Comparison of ENCODE assay signal across 20 cellular contexts in the genomic region with DNA sequence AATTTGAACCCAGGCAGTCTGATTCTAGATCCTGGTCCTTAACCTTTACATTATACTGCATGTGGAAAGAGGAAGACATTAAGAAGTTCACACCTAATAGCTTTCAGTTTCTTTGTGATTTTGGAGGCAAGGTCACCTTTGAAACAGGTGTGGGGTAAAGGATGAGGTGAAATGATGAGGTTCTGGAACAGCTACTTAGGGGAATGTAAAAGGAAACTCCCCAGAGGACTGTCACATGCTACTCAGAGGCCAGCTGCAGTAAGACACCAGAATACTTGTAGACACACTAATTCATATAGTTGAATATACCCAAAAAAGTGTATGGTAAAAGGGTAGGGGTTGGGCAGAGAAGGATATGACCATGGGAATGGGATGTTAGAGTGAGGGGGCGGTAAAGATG. TPM values are rescaled to one million over a fixed set of nuclear protein-coding genes. Genes with fewer than 3 reads are reported as not detected.
DNase-seq lines count a peak whose midpoint lies in the region; ATAC-seq and TF ChIP-seq lines count a peak whose summit lies in the region.
"Had no signal": no experiment of that assay in that cellular context is flagged by ENCODE, and none has a peak within 500 bp of the region (broad histone marks: within the 10 kb centered on the region; RNA-seq: fewer than 3 reads in every experiment).

No MANE protein-coding gene starts in this region.

- peaks cover 7% of the 10 kb centered on the region for H3K4me1 Mint-ChIP-seq in memory B cell

- no peaks in the 10 kb centered on the region for H3K27me3 Mint-ChIP-seq in memory B cell
- H3K27me3 Mint-ChIP-seq: activated naive CD8-positive, alpha-beta T cell treated with anti-CD3 and anti-CD28 coated beads, Interleukin-2, amount 50 U/mL, for 24 hours; effector memory CD8-positive, alpha-beta T cell had no signal

- no peak overlapping the region for H3K4me3 Mint-ChIP-seq in memory B cell
- H3K4me3 Mint-ChIP-seq: activated naive CD8-positive, alpha-beta T cell treated with anti-CD3 and anti-CD28 coated beads, Interleukin-2, amount 50 U/mL, for 24 hours; effector memory CD8-positive, alpha-beta T cell; nephron progenitor cell had no signal

- ATAC-seq in GM18502 (IDR thresholded peaks at IDR 0.05; ENCODE audit: poor library complexity, unreplicated experiment) (peak; percentile 44), GM21390 (IDR thresholded peaks at IDR 0.05; ENCODE audit: unreplicated experiment) (peak; percentile 47), HG03175 (IDR thresholded peaks at IDR 0.05; ENCODE audit: unreplicated experiment) (peak; percentile 60), memory B cell (ENCODE audit: low read depth) (peak; percentile 34), sciatic nerve (no peak), HG03565 (IDR thresholded peaks at IDR 0.05; ENCODE audit: unreplicated experiment) (no peak), SK-N-SH treated with all-trans-retinoic acid at 6 μM for 48 hours (no peak)
- ATAC-seq: activated naive CD8-positive, alpha-beta T cell treated with anti-CD3 and anti-CD28 coated beads, Interleukin-2, amount 50 U/mL, for 24 hours; effector memory CD8-positive, alpha-beta T cell; Right ventricle myocardium inferior had no signal

- DNase-seq in memory B cell (ENCODE audit: low spot score in 2 of 2) (no peak), sciatic nerve (ENCODE audit: low spot score) (no peak), superior temporal gyrus (ENCODE audit: extremely low spot score) (no peak)
- DNase-seq: activated naive CD8-positive, alpha-beta T cell treated with anti-CD3 and anti-CD28 coated beads, Interleukin-2, amount 50 U/mL, for 24 hours; Caco-2; caudate nucleus; effector memory CD8-positive, alpha-beta T cell; H7; hippocampal formation; Kasumi-1; NCI-H1436; NCI-H446; nephron progenitor cell; T-helper 1 cell had no signal

- H3K36me3 Mint-ChIP-seq in memory B cell: peaks cover 14% of the 10 kb centered on the region

- no peak overlapping the region for H3K27ac Mint-ChIP-seq in memory B cell
- H3K27ac Mint-ChIP-seq: activated naive CD8-positive, alpha-beta T cell treated with anti-CD3 and anti-CD28 coated beads, Interleukin-2, amount 50 U/mL, for 24 hours; effector memory CD8-positive, alpha-beta T cell; nephron progenitor cell had no signal

- intact Hi-C loops in sciatic nerve (cut with DNase I): no loop called here

- H3K9me3 Mint-ChIP-seq in memory B cell: no peaks in the 10 kb centered on the region
- H3K9me3 Mint-ChIP-seq: effector memory CD8-positive, alpha-beta T cell had no signal

TF ChIP-seq in SK-N-SH treated with all-trans-retinoic acid at 6 μM for 48 hours, 23 proteins besides CTCF, POLR2A, EP300 and RAD21:
- TF ChIP-seq PPARA (CRISPR knock-in tag; IDR thresholded peaks at IDR 0.05; ENCODE audit: borderline replicate concordance): no peak
- TF ChIP-seq, protein P1, sequence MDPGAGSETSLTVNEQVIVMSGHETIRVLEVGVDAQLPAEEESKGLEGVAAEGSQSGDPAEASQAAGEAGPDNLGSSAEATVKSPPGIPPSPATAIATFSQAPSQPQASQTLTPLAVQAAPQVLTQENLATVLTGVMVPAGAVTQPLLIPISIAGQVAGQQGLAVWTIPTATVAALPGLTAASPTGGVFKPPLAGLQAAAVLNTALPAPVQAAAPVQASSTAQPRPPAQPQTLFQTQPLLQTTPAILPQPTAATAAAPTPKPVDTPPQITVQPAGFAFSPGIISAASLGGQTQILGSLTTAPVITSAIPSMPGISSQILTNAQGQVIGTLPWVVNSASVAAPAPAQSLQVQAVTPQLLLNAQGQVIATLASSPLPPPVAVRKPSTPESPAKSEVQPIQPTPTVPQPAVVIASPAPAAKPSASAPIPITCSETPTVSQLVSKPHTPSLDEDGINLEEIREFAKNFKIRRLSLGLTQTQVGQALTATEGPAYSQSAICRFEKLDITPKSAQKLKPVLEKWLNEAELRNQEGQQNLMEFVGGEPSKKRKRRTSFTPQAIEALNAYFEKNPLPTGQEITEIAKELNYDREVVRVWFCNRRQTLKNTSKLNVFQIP (CRISPR knock-in tag; IDR thresholded peaks at IDR 0.05; ENCODE audit: borderline replicate concordance, low read depth): no peak
- TF ChIP-seq, protein P2, sequence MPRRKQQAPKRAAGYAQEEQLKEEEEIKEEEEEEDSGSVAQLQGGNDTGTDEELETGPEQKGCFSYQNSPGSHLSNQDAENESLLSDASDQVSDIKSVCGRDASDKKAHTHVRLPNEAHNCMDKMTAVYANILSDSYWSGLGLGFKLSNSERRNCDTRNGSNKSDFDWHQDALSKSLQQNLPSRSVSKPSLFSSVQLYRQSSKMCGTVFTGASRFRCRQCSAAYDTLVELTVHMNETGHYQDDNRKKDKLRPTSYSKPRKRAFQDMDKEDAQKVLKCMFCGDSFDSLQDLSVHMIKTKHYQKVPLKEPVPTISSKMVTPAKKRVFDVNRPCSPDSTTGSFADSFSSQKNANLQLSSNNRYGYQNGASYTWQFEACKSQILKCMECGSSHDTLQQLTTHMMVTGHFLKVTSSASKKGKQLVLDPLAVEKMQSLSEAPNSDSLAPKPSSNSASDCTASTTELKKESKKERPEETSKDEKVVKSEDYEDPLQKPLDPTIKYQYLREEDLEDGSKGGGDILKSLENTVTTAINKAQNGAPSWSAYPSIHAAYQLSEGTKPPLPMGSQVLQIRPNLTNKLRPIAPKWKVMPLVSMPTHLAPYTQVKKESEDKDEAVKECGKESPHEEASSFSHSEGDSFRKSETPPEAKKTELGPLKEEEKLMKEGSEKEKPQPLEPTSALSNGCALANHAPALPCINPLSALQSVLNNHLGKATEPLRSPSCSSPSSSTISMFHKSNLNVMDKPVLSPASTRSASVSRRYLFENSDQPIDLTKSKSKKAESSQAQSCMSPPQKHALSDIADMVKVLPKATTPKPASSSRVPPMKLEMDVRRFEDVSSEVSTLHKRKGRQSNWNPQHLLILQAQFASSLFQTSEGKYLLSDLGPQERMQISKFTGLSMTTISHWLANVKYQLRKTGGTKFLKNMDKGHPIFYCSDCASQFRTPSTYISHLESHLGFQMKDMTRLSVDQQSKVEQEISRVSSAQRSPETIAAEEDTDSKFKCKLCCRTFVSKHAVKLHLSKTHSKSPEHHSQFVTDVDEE (CRISPR knock-in tag; IDR thresholded peaks at IDR 0.05): no peak
- TF ChIP-seq, protein P3, sequence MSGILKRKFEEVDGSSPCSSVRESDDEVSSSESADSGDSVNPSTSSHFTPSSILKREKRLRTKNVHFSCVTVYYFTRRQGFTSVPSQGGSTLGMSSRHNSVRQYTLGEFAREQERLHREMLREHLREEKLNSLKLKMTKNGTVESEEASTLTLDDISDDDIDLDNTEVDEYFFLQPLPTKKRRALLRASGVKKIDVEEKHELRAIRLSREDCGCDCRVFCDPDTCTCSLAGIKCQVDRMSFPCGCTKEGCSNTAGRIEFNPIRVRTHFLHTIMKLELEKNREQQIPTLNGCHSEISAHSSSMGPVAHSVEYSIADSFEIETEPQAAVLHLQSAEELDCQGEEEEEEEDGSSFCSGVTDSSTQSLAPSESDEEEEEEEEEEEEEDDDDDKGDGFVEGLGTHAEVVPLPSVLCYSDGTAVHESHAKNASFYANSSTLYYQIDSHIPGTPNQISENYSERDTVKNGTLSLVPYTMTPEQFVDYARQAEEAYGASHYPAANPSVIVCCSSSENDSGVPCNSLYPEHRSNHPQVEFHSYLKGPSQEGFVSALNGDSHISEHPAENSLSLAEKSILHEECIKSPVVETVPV (CRISPR knock-in tag; IDR thresholded peaks at IDR 0.05): no peak
- TF ChIP-seq ZNF565 (CRISPR knock-in tag; conservative IDR thresholded peaks at IDR 0.05; ENCODE audit: low read depth): no peak
- TF ChIP-seq ZNF8 (CRISPR knock-in tag; IDR thresholded peaks at IDR 0.05): no peak
- TF ChIP-seq CREB5 (CRISPR knock-in tag; IDR thresholded peaks at IDR 0.05; ENCODE audit: low read depth): no peak
- no peak for TF ChIP-seq TOX (CRISPR knock-in tag; IDR thresholded peaks at IDR 0.05; ENCODE audit: borderline replicate concordance)
- TF ChIP-seq OSR1 (CRISPR knock-in tag; IDR thresholded peaks at IDR 0.05): no peak
- TF ChIP-seq ESRRG (CRISPR knock-in tag; IDR thresholded peaks at IDR 0.05): no peak
TF ChIP-seq in SK-N-SH treated with all-trans-retinoic acid at 6 μM for 48 hours: peak in this region for 0.

RNA-seq across cellular contexts. Expression of gene APIP, which starts 5.4 kb away (rescaled TPM):
- total RNA-seq in sciatic nerve: 35.4 TPM

RNA-seq across cellular contexts. Expression of gene PDHX, which starts 5.6 kb away (rescaled TPM):
- total RNA-seq in sciatic nerve: 37.0 TPM

Comparison
In these comparisons a context has a peak if more than half of its experiments do, and no peak if none do; other contexts are left out.
1. ATAC-seq: peak in GM18502 (single experiment), GM21390 (single experiment), HG03175 (single experiment) and memory B cell (single experiment); none in sciatic nerve (single experiment), HG03565 (single experiment) and SK-N-SH treated with all-trans-retinoic acid at 6 μM for 48 hours (single experiment).